Comparison of ENCODE assay signal across 1 cellular context in genomic region chr14:91753501-91754128, GRCh38.
TF ChIP-seq lines count a peak whose summit lies in the region.

No MANE protein-coding gene starts in this region.

TF ChIP-seq in GM23338, 12 proteins besides CTCF, POLR2A, EP300 and RAD21 (continued from another document):
- TF ChIP-seq REST (IDR thresholded peaks at IDR 0.05; ENCODE audit: unreplicated experiment), result no peak
